ENCODE assay signal across 1 cellular context in the genomic region with DNA sequence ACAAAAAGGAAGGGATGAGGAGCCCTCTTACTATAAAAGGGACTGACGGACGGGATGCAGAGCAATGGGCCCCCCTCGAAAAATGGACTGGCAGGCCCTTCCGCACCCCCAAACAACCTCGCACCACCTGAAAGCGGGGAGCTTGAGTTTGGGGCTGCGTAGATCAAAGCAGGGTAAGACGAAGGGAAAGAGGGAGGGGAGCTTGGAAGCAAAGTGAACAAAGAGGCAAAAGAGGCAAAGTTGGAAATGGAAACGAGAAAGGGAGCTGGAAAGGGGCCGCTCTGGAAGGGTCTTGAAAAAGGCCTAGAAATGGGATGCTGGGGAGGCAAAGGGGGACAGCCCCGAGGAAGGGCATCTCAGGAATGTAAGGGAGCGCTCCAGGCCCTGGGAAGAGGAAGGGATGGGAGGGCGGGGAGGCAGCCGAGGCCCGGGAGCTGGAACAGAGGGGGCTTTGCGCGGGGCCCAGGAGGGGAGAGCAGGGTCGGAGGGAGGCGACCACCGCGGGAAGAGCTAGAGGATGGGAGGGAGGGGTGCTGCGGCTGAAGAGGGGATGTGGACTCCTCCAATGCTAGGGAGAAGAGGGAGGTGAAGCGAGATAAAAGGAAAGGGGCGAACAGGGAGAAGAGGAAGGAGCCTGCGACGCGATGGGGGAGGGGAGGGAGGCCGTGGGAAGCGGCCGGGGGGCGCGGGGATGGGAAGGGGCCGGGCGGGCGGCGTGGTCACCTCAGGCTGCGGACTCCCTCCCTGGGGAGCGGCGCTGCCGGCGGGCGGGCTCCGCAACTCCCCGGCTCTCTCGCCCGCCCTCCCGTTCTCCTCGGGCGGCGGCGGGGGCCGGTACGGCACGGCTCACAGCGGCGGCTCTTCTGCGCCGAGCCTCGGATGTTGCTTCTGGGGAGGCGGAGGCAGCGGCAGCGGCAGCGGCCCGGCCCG.
TF ChIP-seq lines count a peak whose summit lies in the region.

No MANE protein-coding gene starts in this region.

TF ChIP-seq in HEK293, 187 proteins besides CTCF, POLR2A, EP300 and RAD21 (continued from another document):
- TF ChIP-seq WT1 (tag by site-specific recombination; IDR thresholded peaks at IDR 0.05) (peak; percentile 73; the same call in 1 of the 2 replicates), ZBTB11 (tag by site-specific recombination; conservative IDR thresholded peaks at IDR 0.05; ENCODE audit: low read depth) (0 out of 2 replicates have a peak, but pooled peaks have one; percentile 14), GLIS2 (tag by site-specific recombination; IDR thresholded peaks at IDR 0.05) (peak; percentile 90), ZNF366 (tag by site-specific recombination; conservative IDR thresholded peaks at IDR 0.05) (peak; percentile 86), ZFHX2 (tag by site-specific recombination; conservative IDR thresholded peaks at IDR 0.05) (no peak), KLF16 (tag by site-specific recombination; IDR thresholded peaks at IDR 0.05) (0 out of 2 replicates have a peak, but pooled peaks have one; percentile 30), ZNF623 (tag by site-specific recombination; IDR thresholded peaks at IDR 0.05) (no peak), ZNF621 (tag by site-specific recombination; IDR thresholded peaks at IDR 0.05) (no peak), RBAK (tag by site-specific recombination; IDR thresholded peaks at IDR 0.05) (no peak), ZNF830 (tag by site-specific recombination; IDR thresholded peaks at IDR 0.05; ENCODE audit: low read depth) (no peak), ZNF629 (tag by site-specific recombination; IDR thresholded peaks at IDR 0.05) (no peak), ZNF513 (tag by site-specific recombination; IDR thresholded peaks at IDR 0.05) (no peak), ZNF202 (tag by site-specific recombination; IDR thresholded peaks at IDR 0.05; ENCODE audit: borderline replicate concordance) (no peak), ZXDB (tag by site-specific recombination; IDR thresholded peaks at IDR 0.05) (0 out of 2 replicates have a peak, but pooled peaks have one; percentile 14), HOXD13 (CRISPR knock-in tag; IDR thresholded peaks at IDR 0.05; ENCODE audit: borderline replicate concordance) (no peak), ZNF223 (tag by site-specific recombination; IDR thresholded peaks at IDR 0.05) (no peak), ZNF175 (tag by site-specific recombination; IDR thresholded peaks at IDR 0.05) (no peak), ZNF521 (tag by site-specific recombination; IDR thresholded peaks at IDR 0.05) (no peak), ZNF792 (tag by site-specific recombination; IDR thresholded peaks at IDR 0.05) (no peak), ZNF530 (tag by site-specific recombination; IDR thresholded peaks at IDR 0.05; ENCODE audit: low read depth) (no peak), ZNF704 (tag by site-specific recombination; IDR thresholded peaks at IDR 0.05) (no peak)
- TF ChIP-seq, protein P1, sequence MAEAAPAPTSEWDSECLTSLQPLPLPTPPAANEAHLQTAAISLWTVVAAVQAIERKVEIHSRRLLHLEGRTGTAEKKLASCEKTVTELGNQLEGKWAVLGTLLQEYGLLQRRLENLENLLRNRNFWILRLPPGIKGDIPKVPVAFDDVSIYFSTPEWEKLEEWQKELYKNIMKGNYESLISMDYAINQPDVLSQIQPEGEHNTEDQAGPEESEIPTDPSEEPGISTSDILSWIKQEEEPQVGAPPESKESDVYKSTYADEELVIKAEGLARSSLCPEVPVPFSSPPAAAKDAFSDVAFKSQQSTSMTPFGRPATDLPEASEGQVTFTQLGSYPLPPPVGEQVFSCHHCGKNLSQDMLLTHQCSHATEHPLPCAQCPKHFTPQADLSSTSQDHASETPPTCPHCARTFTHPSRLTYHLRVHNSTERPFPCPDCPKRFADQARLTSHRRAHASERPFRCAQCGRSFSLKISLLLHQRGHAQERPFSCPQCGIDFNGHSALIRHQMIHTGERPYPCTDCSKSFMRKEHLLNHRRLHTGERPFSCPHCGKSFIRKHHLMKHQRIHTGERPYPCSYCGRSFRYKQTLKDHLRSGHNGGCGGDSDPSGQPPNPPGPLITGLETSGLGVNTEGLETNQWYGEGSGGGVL (tag by site-specific recombination; IDR thresholded peaks at IDR 0.05): peak; percentile 69
- TF ChIP-seq, protein P2, sequence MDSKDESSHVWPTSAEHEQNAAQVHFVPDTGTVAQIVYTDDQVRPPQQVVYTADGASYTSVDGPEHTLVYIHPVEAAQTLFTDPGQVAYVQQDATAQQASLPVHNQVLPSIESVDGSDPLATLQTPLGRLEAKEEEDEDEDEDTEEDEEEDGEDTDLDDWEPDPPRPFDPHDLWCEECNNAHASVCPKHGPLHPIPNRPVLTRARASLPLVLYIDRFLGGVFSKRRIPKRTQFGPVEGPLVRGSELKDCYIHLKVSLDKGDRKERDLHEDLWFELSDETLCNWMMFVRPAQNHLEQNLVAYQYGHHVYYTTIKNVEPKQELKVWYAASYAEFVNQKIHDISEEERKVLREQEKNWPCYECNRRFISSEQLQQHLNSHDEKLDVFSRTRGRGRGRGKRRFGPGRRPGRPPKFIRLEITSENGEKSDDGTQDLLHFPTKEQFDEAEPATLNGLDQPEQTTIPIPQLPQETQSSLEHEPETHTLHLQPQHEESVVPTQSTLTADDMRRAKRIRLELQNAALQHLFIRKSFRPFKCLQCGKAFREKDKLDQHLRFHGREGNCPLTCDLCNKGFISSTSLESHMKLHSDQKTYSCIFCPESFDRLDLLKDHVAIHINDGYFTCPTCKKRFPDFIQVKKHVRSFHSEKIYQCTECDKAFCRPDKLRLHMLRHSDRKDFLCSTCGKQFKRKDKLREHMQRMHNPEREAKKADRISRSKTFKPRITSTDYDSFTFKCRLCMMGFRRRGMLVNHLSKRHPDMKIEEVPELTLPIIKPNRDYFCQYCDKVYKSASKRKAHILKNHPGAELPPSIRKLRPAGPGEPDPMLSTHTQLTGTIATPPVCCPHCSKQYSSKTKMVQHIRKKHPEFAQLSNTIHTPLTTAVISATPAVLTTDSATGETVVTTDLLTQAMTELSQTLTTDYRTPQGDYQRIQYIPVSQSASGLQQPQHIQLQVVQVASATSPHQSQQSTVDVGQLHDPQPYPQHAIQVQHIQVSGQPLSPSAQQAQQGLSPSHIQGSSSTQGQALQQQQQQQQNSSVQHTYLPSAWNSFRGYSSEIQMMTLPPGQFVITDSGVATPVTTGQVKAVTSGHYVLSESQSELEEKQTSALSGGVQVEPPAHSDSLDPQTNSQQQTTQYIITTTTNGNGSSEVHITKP (tag by site-specific recombination; IDR thresholded peaks at IDR 0.05): peak; percentile 76
- TF ChIP-seq, protein P3, sequence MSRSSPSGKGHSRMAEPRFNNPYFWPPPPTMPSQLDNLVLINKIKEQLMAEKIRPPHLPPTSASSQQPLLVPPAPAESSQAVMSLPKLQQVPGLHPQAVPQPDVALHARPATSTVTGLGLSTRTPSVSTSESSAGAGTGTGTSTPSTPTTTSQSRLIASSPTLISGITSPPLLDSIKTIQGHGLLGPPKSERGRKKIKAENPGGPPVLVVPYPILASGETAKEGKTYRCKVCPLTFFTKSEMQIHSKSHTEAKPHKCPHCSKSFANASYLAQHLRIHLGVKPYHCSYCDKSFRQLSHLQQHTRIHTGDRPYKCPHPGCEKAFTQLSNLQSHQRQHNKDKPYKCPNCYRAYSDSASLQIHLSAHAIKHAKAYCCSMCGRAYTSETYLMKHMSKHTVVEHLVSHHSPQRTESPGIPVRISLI (tag by site-specific recombination; IDR thresholded peaks at IDR 0.05): no peak
- TF ChIP-seq, protein P4, sequence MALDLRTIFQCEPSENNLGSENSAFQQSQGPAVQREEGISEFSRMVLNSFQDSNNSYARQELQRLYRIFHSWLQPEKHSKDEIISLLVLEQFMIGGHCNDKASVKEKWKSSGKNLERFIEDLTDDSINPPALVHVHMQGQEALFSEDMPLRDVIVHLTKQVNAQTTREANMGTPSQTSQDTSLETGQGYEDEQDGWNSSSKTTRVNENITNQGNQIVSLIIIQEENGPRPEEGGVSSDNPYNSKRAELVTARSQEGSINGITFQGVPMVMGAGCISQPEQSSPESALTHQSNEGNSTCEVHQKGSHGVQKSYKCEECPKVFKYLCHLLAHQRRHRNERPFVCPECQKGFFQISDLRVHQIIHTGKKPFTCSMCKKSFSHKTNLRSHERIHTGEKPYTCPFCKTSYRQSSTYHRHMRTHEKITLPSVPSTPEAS (tag by site-specific recombination; IDR thresholded peaks at IDR 0.05): no peak
- TF ChIP-seq, protein P5, sequence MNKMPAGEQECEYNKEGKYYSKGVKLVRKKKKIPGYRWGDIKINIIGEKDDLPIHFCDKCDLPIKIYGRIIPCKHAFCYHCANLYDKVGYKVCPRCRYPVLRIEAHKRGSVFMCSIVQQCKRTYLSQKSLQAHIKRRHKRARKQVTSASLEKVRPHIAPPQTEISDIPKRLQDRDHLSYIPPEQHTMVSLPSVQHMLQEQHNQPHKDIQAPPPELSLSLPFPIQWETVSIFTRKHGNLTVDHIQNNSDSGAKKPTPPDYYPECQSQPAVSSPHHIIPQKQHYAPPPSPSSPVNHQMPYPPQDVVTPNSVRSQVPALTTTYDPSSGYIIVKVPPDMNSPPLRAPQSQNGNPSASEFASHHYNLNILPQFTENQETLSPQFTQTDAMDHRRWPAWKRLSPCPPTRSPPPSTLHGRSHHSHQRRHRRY (tag by site-specific recombination; IDR thresholded peaks at IDR 0.05): no peak
- TF ChIP-seq, protein P6, sequence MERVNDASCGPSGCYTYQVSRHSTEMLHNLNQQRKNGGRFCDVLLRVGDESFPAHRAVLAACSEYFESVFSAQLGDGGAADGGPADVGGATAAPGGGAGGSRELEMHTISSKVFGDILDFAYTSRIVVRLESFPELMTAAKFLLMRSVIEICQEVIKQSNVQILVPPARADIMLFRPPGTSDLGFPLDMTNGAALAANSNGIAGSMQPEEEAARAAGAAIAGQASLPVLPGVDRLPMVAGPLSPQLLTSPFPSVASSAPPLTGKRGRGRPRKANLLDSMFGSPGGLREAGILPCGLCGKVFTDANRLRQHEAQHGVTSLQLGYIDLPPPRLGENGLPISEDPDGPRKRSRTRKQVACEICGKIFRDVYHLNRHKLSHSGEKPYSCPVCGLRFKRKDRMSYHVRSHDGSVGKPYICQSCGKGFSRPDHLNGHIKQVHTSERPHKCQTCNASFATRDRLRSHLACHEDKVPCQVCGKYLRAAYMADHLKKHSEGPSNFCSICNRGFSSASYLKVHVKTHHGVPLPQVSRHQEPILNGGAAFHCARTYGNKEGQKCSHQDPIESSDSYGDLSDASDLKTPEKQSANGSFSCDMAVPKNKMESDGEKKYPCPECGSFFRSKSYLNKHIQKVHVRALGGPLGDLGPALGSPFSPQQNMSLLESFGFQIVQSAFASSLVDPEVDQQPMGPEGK (tag by site-specific recombination; IDR thresholded peaks at IDR 0.05): peak; percentile 81
